8 cellular contexts compared by ENCODE assay signal in genomic region chr5:151757233-151758140, GRCh38. TPM values are rescaled to one million over a fixed set of nuclear protein-coding genes. Genes with fewer than 3 reads are reported as not detected.
DNase-seq lines count a peak whose midpoint lies in the region; ATAC-seq, FAIRE-seq and TF ChIP-seq lines count a peak whose summit lies in the region.

No MANE protein-coding gene starts in this region.

- H3K79me2 ChIP-seq in HepG2 (ENCODE audit: insufficient read depth, low read length) = peaks cover 30% of the 10 kb centered on the region

- BruUV-seq in HepG2 (replicated peaks; lab: Mats Ljungman, UMichigan) = no TSS peak

- no peaks in the 10 kb centered on the region for H4K20me1 ChIP-seq in HepG2 (ENCODE audit: insufficient read depth, low read length)

- H3K4me3 ChIP-seq in H7 (ENCODE audit: insufficient read depth, low read depth, low read length) (peak overlapping the region; percentile 81), HepG2 (replicated peaks in 1 of 3; ENCODE audit: insufficient read depth in 1 of 3, low read depth in 2 of 3, low read length in 3 of 3) (peak overlapping the region; percentile 69 to 91 (median 82)), stomach (peak overlapping the region; percentile 69 to 97 (median 88))

- peak; percentile 17 for ATAC-seq in HepG2

- intact Hi-C loops in HepG2 (cut with micrococcal nuclease; ENCODE audit: unreplicated experiment) = loop anchor here (1.0 to 5.0 kb wide), 4 partner anchors 14 to 505 kb away; partner anchors contain the start of genes G3BP1, GM2A, SLC36A1 and SPARC
- intact Hi-C loops in stomach (cut with DNase I; ENCODE audit: low total_unique reads) = no loop called here

- peak; percentile 1 for DNase-seq in COLO668 (lab: John Stamatoyannopoulos, UW; ENCODE audit: unreplicated experiment)
- DNase-seq in H7 = peak; percentile 36
- peak; percentile 45 for DNase-seq in RPMI8226
- no peak for DNase-seq in HepG2 (ENCODE audit: low spot score)
- DNase-seq in stomach = no peak
- DNase-seq in COR-L47 (lab: John Stamatoyannopoulos, UW) = no peak
- DNase-seq in GF-D8 (lab: John Stamatoyannopoulos, UW) = no peak

- peaks cover 35% of the 10 kb centered on the region for H3K4me1 Mint-ChIP-seq in brain

- H2AFZ ChIP-seq in HepG2 (ENCODE audit: low read length) = no peak overlapping the region

- POLR2A ChIA-PET in HepG2 (lab: Yijun Ruan, JAX) = interaction anchor here (0.6 to 8.0 kb wide), 4 partner anchors 14 to 99 kb away, joined by 3 to 148 read pairs (median 3); partner anchors contain the start of gene G3BP1

- peak overlapping the region; percentile 78 for H3K9ac ChIP-seq in HepG2 (ENCODE audit: insufficient read depth, low read depth, low read length)

- peaks cover 8% of the 10 kb centered on the region for H3K27me3 Mint-ChIP-seq in brain

- H3K36me3 Mint-ChIP-seq in brain = peaks cover 11% of the 10 kb centered on the region

- H3K27ac ChIP-seq in HepG2 (ENCODE audit: extremely low read length, insufficient read depth, low read length) (peak overlapping the region; percentile 65), stomach (peak overlapping the region; percentile 78 to 90 (median 88))

- WGBS in HepG2 (ENCODE audit: low lambda C conversion rate) = 6% methylated on average over 9 of the region's 9 CpGs
- WGBS in stomach, 5 donors = 5 to 14% (median 10%) methylated on average over 9 of the region's 9 CpGs

- no peak for TF ChIP-seq POLR2A in HepG2 (IDR thresholded peaks at IDR 0.05; ENCODE audit: insufficient read depth in 1 of 2, low read depth in 2 of 2, low read length in 2 of 2)
- no peak for TF ChIP-seq POLR2A in stomach (IDR thresholded peaks at IDR 0.05)

- H3K9me3 Mint-ChIP-seq in brain = peaks cover 0 to 2% (median 0%) of the 10 kb centered on the region in 5 experiments

- H3K4me3 Mint-ChIP-seq in brain = peak overlapping the region; percentile 91 to 94 (median 92)

- H3K4me2 ChIP-seq in HepG2 (ENCODE audit: low read depth, low read length) = peak overlapping the region; percentile 82

- H3K27me3 ChIP-seq in H7 (ENCODE audit: control insufficient read depth, insufficient read depth, low read length) (no peaks in the 10 kb centered on the region), HepG2 (ENCODE audit: control insufficient read depth in 1 of 2, insufficient read depth in 2 of 2, low read length in 2 of 2) (no peaks in the 10 kb centered on the region), stomach (no peaks in the 10 kb centered on the region)

- in situ Hi-C loops in HepG2 (cut with HindIII; ENCODE audit: extremely low pct_ligation_motif_present, low pct_unique_long_range_greater_than_20kb) = no loop called here

- peak overlapping the region in 4 of 5 experiments; percentile 87 to 95 (median 92) for H3K27ac Mint-ChIP-seq in brain

- TF ChIP-seq EP300 in HepG2 (IDR thresholded peaks at IDR 0.05; ENCODE audit: low read depth in 2 of 2, low read length in 2 of 2) (no peak), HepG2 (CRISPR knock-in tag; IDR thresholded peaks at IDR 0.05; ENCODE audit: borderline replicate concordance) (no peak), stomach (IDR thresholded peaks at IDR 0.05) (no peak)

- FAIRE-seq in HepG2 (lab: Jason Lieb, UNC) = no peak

- TF ChIP-seq RAD21 in HepG2 (CRISPR knock-in tag; IDR thresholded peaks at IDR 0.05) = no peak

- H3K36me3 ChIP-seq in H7 (replicated peaks; ENCODE audit: control insufficient read depth, insufficient read depth, low read length) (peaks cover 2% of the 10 kb centered on the region; the same call in 1 of the 2 replicates), HepG2 (replicated peaks in 1 of 2; ENCODE audit: control insufficient read depth in 1 of 2, insufficient read depth in 2 of 2, low read length in 2 of 2) (peaks cover 0 to 10% of the 10 kb centered on the region in 2 experiments; a peak in 1 of 5 replicates), stomach (peaks cover 0 to 8% (median 4%) of the 10 kb centered on the region in 4 donors)

- TF ChIP-seq CTCF in brain (conservative IDR thresholded peaks at IDR 0.05) = no peak
- no peak for TF ChIP-seq CTCF in HepG2 (CRISPR knock-in tag; IDR thresholded peaks at IDR 0.05)
- no peak for TF ChIP-seq CTCF in stomach (IDR thresholded peaks at IDR 0.05)

- H3K4me1 ChIP-seq in HepG2 (ENCODE audit: insufficient read depth, low read length) (peaks cover 57% of the 10 kb centered on the region), stomach (peaks cover 25 to 39% (median 33%) of the 10 kb centered on the region in 4 donors)

- CTCF ChIA-PET in HepG2 (lab: Yijun Ruan, JAX; ENCODE audit: low intra/inter-chr PET ratio, low total read pairs) = interaction anchor here (0.7 kb wide), 1 partner anchor 14 kb away, joined by 3 read pairs; no protein-coding TSS in a partner anchor

- H3K9me3 ChIP-seq in HepG2 (ENCODE audit: low read length) (no peaks in the 10 kb centered on the region), stomach (no peaks in the 10 kb centered on the region)

TF ChIP-seq in HepG2, 621 proteins besides CTCF, POLR2A, EP300 and RAD21:
- TF ChIP-seq FOXM1 (CRISPR knock-in tag; IDR thresholded peaks at IDR 0.05) (no peak), ZFY (CRISPR knock-in tag; IDR thresholded peaks at IDR 0.05) (0 out of 2 replicates have a peak, but pooled peaks have one; percentile 13), PRMT3 (CRISPR knock-in tag; IDR thresholded peaks at IDR 0.05; ENCODE audit: borderline replicate concordance, low read depth) (0 out of 2 replicates have a peak, but pooled peaks have one; percentile 10), ZNF430 (CRISPR knock-in tag; IDR thresholded peaks at IDR 0.05) (0 out of 2 replicates have a peak, but pooled peaks have one; percentile 8), ZBTB3 (CRISPR knock-in tag; IDR thresholded peaks at IDR 0.05; ENCODE audit: borderline replicate concordance, low read depth) (no peak), ZNF337 (CRISPR knock-in tag; IDR thresholded peaks at IDR 0.05; ENCODE audit: borderline replicate concordance, low read depth) (peak; percentile 11; the same call in 1 of the 2 replicates)

RNA-seq across cellular contexts. Expression of gene ATOX1, which starts 0.9 kb away (rescaled TPM):
- total RNA-seq in H7 (2014; rRNA removed; shearing (Covaris generic)) = 38.9 and 50.9 TPM in 2 replicates
- polyA plus RNA-seq in brain (ENCODE audit: insufficient read depth, low read depth, low replicate concordance) (168 TPM), HepG2 (2011; rRNA removed) (62.4 and 62.5 TPM in 2 replicates), stomach (100 to 1,000 TPM; 111 to 177 (median 165) TPM)
- total RNA-seq in HepG2 (2016; rRNA removed; fragmentation: Illumina TruSeq; extraction: Trizol) (124 and 146 TPM in 2 replicates), stomach (10 to 100 TPM in 4 of 5 donors, not detected in 1; 24.6 to 80.6 (median 60.4) TPM)
- 55.4 and 83.7 TPM in 2 replicates for total RNA-seq in HepG2 (2016; cell fraction: cytosol; rRNA removed; fragmentation: Illumina TruSeq; extraction: Trizol; ENCODE audit: low read depth)
- total RNA-seq in HepG2 (2016; cell fraction: insoluble cytoplasmic fraction; rRNA removed; fragmentation: Illumina TruSeq; extraction: Trizol) = 123 and 144 TPM in 2 replicates
- 93.5 and 124 TPM in 2 replicates for total RNA-seq in HepG2 (2016; cell fraction: membrane; rRNA removed; fragmentation: Illumina TruSeq; extraction: Trizol)
- 49.1 and 52.7 TPM in 2 replicates for total RNA-seq in HepG2 (2016; cell fraction: nucleus; rRNA removed; fragmentation: Illumina TruSeq; extraction: Trizol)
- 113 and 180 TPM in 2 replicates for polyA plus RNA-seq in HepG2 (2011; cell fraction: cytosol; rRNA removed)
- polyA plus RNA-seq in HepG2 (2011; cell fraction: nucleus; rRNA removed) = 35.5 and 39.6 TPM in 2 replicates
- 92.4 and 93.3 TPM in 2 replicates for polyA plus RNA-seq in HepG2 (2012)
- 97.4 and 143 TPM in 2 replicates for polyA plus RNA-seq in HepG2 (2016; cell fraction: cytosol; fragmentation: Illumina TruSeq; extraction: Trizol; ENCODE audit: low read depth)
- 209 and 219 TPM in 2 replicates for polyA plus RNA-seq in HepG2 (2016; cell fraction: insoluble cytoplasmic fraction; fragmentation: Illumina TruSeq; extraction: Trizol; ENCODE audit: low read depth)
- 131 and 173 TPM in 2 replicates for polyA plus RNA-seq in HepG2 (2016; cell fraction: membrane; fragmentation: Illumina TruSeq; extraction: Trizol; ENCODE audit: low read depth)
- polyA plus RNA-seq in HepG2 (2016; cell fraction: nucleus; fragmentation: Illumina TruSeq; extraction: Trizol; ENCODE audit: insufficient read depth, low read depth) = 113 and 116 TPM in 2 replicates
- polyA minus RNA-seq in HepG2 (2011; rRNA and poly(A)+ RNA removed; ENCODE audit: low replicate concordance) = 66.0 and 83.2 TPM in 2 replicates
- 18.4 and 25.2 TPM in 2 replicates for polyA minus RNA-seq in HepG2 (2011; cell fraction: cytosol; rRNA and poly(A)+ RNA removed)
- 18.3 and 24.2 TPM in 2 replicates for polyA minus RNA-seq in HepG2 (2011; cell fraction: nucleus; rRNA and poly(A)+ RNA removed)

RNA-seq across cellular contexts. Expression of gene G3BP1, which starts 14.3 kb away (rescaled TPM):
- 170 and 204 TPM in 2 replicates for total RNA-seq in H7 (2014; rRNA removed; shearing (Covaris generic))
- polyA plus RNA-seq in brain (ENCODE audit: insufficient read depth, low read depth, low replicate concordance) = 65.2 TPM
- 320 and 517 TPM in 2 replicates for total RNA-seq in HepG2 (2016; rRNA removed; fragmentation: Illumina TruSeq; extraction: Trizol)
- 41.5 and 44.3 TPM in 2 replicates for total RNA-seq in HepG2 (2016; cell fraction: cytosol; rRNA removed; fragmentation: Illumina TruSeq; extraction: Trizol; ENCODE audit: low read depth)
- total RNA-seq in HepG2 (2016; cell fraction: insoluble cytoplasmic fraction; rRNA removed; fragmentation: Illumina TruSeq; extraction: Trizol) = 318 and 499 TPM in 2 replicates
- total RNA-seq in HepG2 (2016; cell fraction: membrane; rRNA removed; fragmentation: Illumina TruSeq; extraction: Trizol) = 78.5 and 90.0 TPM in 2 replicates
- total RNA-seq in HepG2 (2016; cell fraction: nucleus; rRNA removed; fragmentation: Illumina TruSeq; extraction: Trizol) = 169 and 180 TPM in 2 replicates
- 36.7 and 36.8 TPM in 2 replicates for polyA plus RNA-seq in HepG2 (2011; rRNA removed)
- polyA plus RNA-seq in HepG2 (2011; cell fraction: cytosol; rRNA removed) = 19.1 and 29.1 TPM in 2 replicates
- polyA plus RNA-seq in HepG2 (2011; cell fraction: nucleus; rRNA removed) = 21.7 and 24.8 TPM in 2 replicates
- 69.1 and 93.9 TPM in 2 replicates for polyA plus RNA-seq in HepG2 (2012)
- 10.9 and 11.4 TPM in 2 replicates for polyA plus RNA-seq in HepG2 (2016; cell fraction: cytosol; fragmentation: Illumina TruSeq; extraction: Trizol; ENCODE audit: low read depth)
- 267 and 318 TPM in 2 replicates for polyA plus RNA-seq in HepG2 (2016; cell fraction: insoluble cytoplasmic fraction; fragmentation: Illumina TruSeq; extraction: Trizol; ENCODE audit: low read depth)
- 32.9 and 35.3 TPM in 2 replicates for polyA plus RNA-seq in HepG2 (2016; cell fraction: membrane; fragmentation: Illumina TruSeq; extraction: Trizol; ENCODE audit: low read depth)
- 110 and 112 TPM in 2 replicates for polyA plus RNA-seq in HepG2 (2016; cell fraction: nucleus; fragmentation: Illumina TruSeq; extraction: Trizol; ENCODE audit: insufficient read depth, low read depth)
- 119 and 313 TPM in 2 replicates for polyA minus RNA-seq in HepG2 (2011; rRNA and poly(A)+ RNA removed; ENCODE audit: low replicate concordance)
- polyA minus RNA-seq in HepG2 (2011; cell fraction: cytosol; rRNA and poly(A)+ RNA removed) = 75.4 and 95.6 TPM in 2 replicates
- 143 and 162 TPM in 2 replicates for polyA minus RNA-seq in HepG2 (2011; cell fraction: nucleus; rRNA and poly(A)+ RNA removed)
- 100 to 1,000 TPM in 1 of 5 donors, 10 to 100 TPM in 4; 47.3 to 138 (median 68.7) TPM for total RNA-seq in stomach
- polyA plus RNA-seq in stomach = 10 to 100 TPM; 15.1 to 20.4 (median 18.6) TPM

Comparison
In these comparisons a context has a peak if more than half of its experiments do, and no peak if none do; other contexts are left out.
1. DNase-seq: peak in COLO668 (single experiment), H7 (single experiment) and RPMI8226 (single experiment); none in HepG2 (single experiment), stomach (single experiment), COR-L47 (single experiment) and GF-D8 (single experiment).
2. Peak in every context shown above with its lines, with median percentiles within 50 percentile points of each other: H3K4me3 ChIP-seq.